ENCODE assay signal across 8 cellular contexts in the genomic region with DNA sequence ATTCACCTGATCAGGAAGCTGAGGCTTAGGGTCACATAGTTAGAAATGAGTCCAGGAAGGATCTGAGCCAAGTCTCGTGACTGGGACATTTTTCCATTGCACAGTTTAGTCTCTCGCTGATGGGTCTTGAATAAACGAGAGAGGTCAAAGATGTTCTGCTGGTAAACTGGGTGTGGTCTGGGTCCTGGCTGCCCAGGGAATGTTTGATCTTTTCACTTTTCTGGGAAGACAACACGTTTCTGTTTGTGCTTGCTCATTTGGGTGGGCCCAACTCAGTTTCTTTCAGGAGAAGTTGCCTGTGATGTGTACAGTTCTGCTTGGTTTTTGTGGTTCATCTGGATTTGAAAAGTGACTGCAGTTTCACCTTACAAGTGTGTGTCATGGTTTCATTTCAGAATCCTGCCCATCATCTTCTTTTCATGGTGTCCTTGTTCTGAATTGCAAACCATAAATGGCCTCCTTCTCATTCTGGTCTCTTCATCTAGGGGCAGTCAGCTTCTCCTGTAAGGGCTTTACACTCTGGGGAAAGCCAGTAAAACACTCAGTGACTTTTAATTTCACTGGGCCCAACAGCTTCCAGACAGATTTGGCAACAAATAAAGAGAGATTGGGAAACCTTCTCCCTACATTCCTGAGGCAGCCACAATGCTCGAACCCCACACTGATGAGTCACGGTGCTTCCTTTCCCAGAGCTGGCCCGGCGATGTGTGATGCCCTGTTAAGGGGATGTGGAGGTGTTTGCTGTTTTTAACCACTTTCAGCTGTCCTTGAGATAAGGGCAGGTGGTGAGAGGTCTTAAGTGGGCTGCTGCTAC. TPM values are rescaled to one million over a fixed set of nuclear protein-coding genes. Genes with fewer than 3 reads are reported as not detected.
DNase-seq lines count a peak whose midpoint lies in the region; ATAC-seq and TF ChIP-seq lines count a peak whose summit lies in the region.

No MANE protein-coding gene starts in this region.

- ATAC-seq in GM21381 (IDR thresholded peaks at IDR 0.05; ENCODE audit: unreplicated experiment) (peak; percentile 60), mucosa of descending colon (peak; percentile 73), GM19467 (IDR thresholded peaks at IDR 0.05; ENCODE audit: unreplicated experiment) (no peak)

- H3K27ac Mint-ChIP-seq in CD8-positive, alpha-beta memory T cell, result no peak overlapping the region

- H3K4me3 ChIP-seq in brain microvascular endothelial cell (ENCODE audit: low read depth, low read length), result no peak overlapping the region
- H3K4me3 ChIP-seq in mucosa of descending colon, result no peak overlapping the region
- H3K4me3 ChIP-seq in CD8-positive, alpha-beta memory T cell (ENCODE audit: low read length), result no peak overlapping the region

- H3K36me3 ChIP-seq in brain microvascular endothelial cell (replicated peaks) (no peaks in the 10 kb centered on the region), mucosa of descending colon (ENCODE audit: low read depth) (no peaks in the 10 kb centered on the region)
- H3K36me3 ChIP-seq in CD8-positive, alpha-beta memory T cell (ENCODE audit: insufficient read depth, low read length), result no peaks in the 10 kb centered on the region

- H3K4me1 ChIP-seq in mucosa of descending colon (ENCODE audit: low read depth), result no peaks in the 10 kb centered on the region
- no peaks in the 10 kb centered on the region for H3K4me1 ChIP-seq in CD8-positive, alpha-beta memory T cell (ENCODE audit: insufficient read depth, low read length)

- H3K27me3 ChIP-seq in brain microvascular endothelial cell (replicated peaks), result no peaks in the 10 kb centered on the region
- no peaks in the 10 kb centered on the region for H3K27me3 ChIP-seq in CD8-positive, alpha-beta memory T cell (ENCODE audit: insufficient read depth, low read length, poor library complexity, severe bottlenecking)

- POLR2A ChIA-PET in CD8-positive, alpha-beta memory T cell (lab: Charles Lee), result no interaction called here

- CTCF ChIA-PET in CD8-positive, alpha-beta memory T cell (lab: Charles Lee), result no interaction called here

- intact Hi-C loops in mucosa of descending colon (cut with DNase I, micrococcal nuclease), result no loop called here

- TF ChIP-seq CTCF in brain microvascular endothelial cell (IDR thresholded peaks at IDR 0.05; ENCODE audit: low read depth, low read length, missing control alignments) (no peak), mucosa of descending colon (IDR thresholded peaks at IDR 0.05) (no peak)

- no peaks in the 10 kb centered on the region for H3K9me3 ChIP-seq in mucosa of descending colon
- no peaks in the 10 kb centered on the region for H3K9me3 ChIP-seq in CD8-positive, alpha-beta memory T cell (ENCODE audit: low read length)

- H3K4me3 Mint-ChIP-seq in CD8-positive, alpha-beta memory T cell, result no peak overlapping the region

- no peaks in the 10 kb centered on the region for H3K4me1 Mint-ChIP-seq in CD8-positive, alpha-beta memory T cell

- in situ Hi-C loops in brain microvascular endothelial cell (cut with HindIII; ENCODE audit: low pct_ligation_motif_present, low sequenced_read_pairs), result no loop called here

- H3K9me3 Mint-ChIP-seq in CD8-positive, alpha-beta memory T cell, result peaks cover 0 to 4% (median 0%) of the 10 kb centered on the region in 5 donors

- DNase-seq in AG08396 (ENCODE audit: low spot score) (peak; percentile 90), HuH-7 (ENCODE audit: low spot score) (peak; percentile 52), brain microvascular endothelial cell (peak; percentile 93), mucosa of descending colon (peak in 2 of 3 donors; percentile 34 to 61), NCI-H2107 (lab: John Stamatoyannopoulos, UW) (no peak)
- no peak for DNase-seq in CD8-positive, alpha-beta memory T cell

- H3K27ac ChIP-seq in brain microvascular endothelial cell, result peak overlapping the region; percentile 89
- no peak overlapping the region for H3K27ac ChIP-seq in CD8-positive, alpha-beta memory T cell (ENCODE audit: low read depth, low read length)

- H3K36me3 Mint-ChIP-seq in CD8-positive, alpha-beta memory T cell, result peaks cover 0 to 4% (median 0%) of the 10 kb centered on the region in 3 donors

- peaks cover 22 to 65% of the 10 kb centered on the region in 2 donors for H3K27me3 Mint-ChIP-seq in CD8-positive, alpha-beta memory T cell

RNA-seq across cellular contexts. Expression of a gene that starts 7.2 kb away (rescaled TPM):
- total RNA-seq in mucosa of descending colon, result under 1 TPM; 0.23 to 0.65 (median 0.32) TPM
- not detected for total RNA-seq in CD8-positive, alpha-beta memory T cell
- not detected for polyA plus RNA-seq in CD8-positive, alpha-beta memory T cell

RNA-seq across cellular contexts. Expression of a gene that starts 37.8 kb away (rescaled TPM):
- 10 to 100 TPM; 20.4 to 42.4 (median 32.4) TPM for total RNA-seq in mucosa of descending colon
- 10 to 100 TPM; 15.9 to 17.6 TPM for total RNA-seq in CD8-positive, alpha-beta memory T cell
- 40.5 TPM for polyA plus RNA-seq in CD8-positive, alpha-beta memory T cell

Comparison
In these comparisons a context has a peak if more than half of its experiments do, and no peak if none do; other contexts are left out.
1. DNase-seq: peak in AG08396 (single experiment), HuH-7 (single experiment), brain microvascular endothelial cell (single experiment) and mucosa of descending colon (2 of 3); none in CD8-positive, alpha-beta memory T cell (0 of 5) and NCI-H2107 (single experiment).